31 cellular contexts compared by ENCODE assay signal in genomic region chr22:21701384-21701971, GRCh38. TPM values are rescaled to one million over a fixed set of nuclear protein-coding genes. Genes with fewer than 3 reads are reported as not detected.
A peak's percentile ranks its signal among the peaks of the same experiment; 100 is the strongest.
DNase-seq lines count a peak whose midpoint lies in the region; ATAC-seq, FAIRE-seq and TF ChIP-seq lines count a peak whose summit lies in the region.
"Had no signal": no experiment of that assay in that cellular context is flagged by ENCODE, and none has a peak within 500 bp of the region (broad histone marks: within the 10 kb centered on the region; RNA-seq: fewer than 3 reads in every experiment).

No MANE protein-coding gene starts in this region.

- peaks cover 0 to 4% (median 2%) of the 10 kb centered on the region in 4 donors for H3K4me1 Mint-ChIP-seq in CD4-positive, CD25-positive, alpha-beta regulatory T cell
- peaks cover 48% of the 10 kb centered on the region for H3K4me1 Mint-ChIP-seq in nephron progenitor cell
- H3K4me1 Mint-ChIP-seq in stimulated activated memory B cell treated with anti-CD40 and anti-IgM and Interleukin-4, amounts not matched to agents 10 μg/mL and 1 μg/mL and 100 μg/mL, for 72 hours, result no peaks in the 10 kb centered on the region
- H3K4me1 Mint-ChIP-seq: activated CD4-positive, alpha-beta memory T cell treated with anti-CD3 and anti-CD28 coated beads, Interleukin-2, amount 10 ng/mL, durations not matched to agents 7 days and 5 days; activated naive CD4-positive, alpha-beta T cell treated with anti-CD3 and anti-CD28 coated beads, Interleukin-2, amount 50 U/mL, for 24 hours had no signal

- H3K27me3 Mint-ChIP-seq in CD4-positive, CD25-positive, alpha-beta regulatory T cell, result no peaks in the 10 kb centered on the region
- H3K27me3 Mint-ChIP-seq in nephron progenitor cell (ENCODE audit: low read depth, poor library complexity), result no peaks in the 10 kb centered on the region
- no peaks in the 10 kb centered on the region for H3K27me3 Mint-ChIP-seq in stimulated activated memory B cell treated with anti-CD40 and anti-IgM and Interleukin-4, amounts not matched to agents 10 μg/mL and 1 μg/mL and 100 μg/mL, for 72 hours
- H3K27me3 Mint-ChIP-seq: activated CD4-positive, alpha-beta memory T cell treated with anti-CD3 and anti-CD28 coated beads, Interleukin-2, amount 10 ng/mL, durations not matched to agents 7 days and 5 days; activated naive CD4-positive, alpha-beta T cell treated with anti-CD3 and anti-CD28 coated beads, Interleukin-2, amount 50 U/mL, for 24 hours; naive B cell had no signal

- CTCF ChIA-PET in HEK293T (lab: Yijun Ruan, JAX), result no interaction called here

- no peaks in the 10 kb centered on the region for H3K27me3 ChIP-seq in CD4-positive, CD25-positive, alpha-beta regulatory T cell (ENCODE audit: control insufficient read depth, insufficient read depth, low read length)
- H3K27me3 ChIP-seq in bronchial epithelial cell (ENCODE audit: control insufficient read depth, insufficient read depth, low read length), result no peaks in the 10 kb centered on the region
- no peaks in the 10 kb centered on the region for H3K27me3 ChIP-seq in body of pancreas
- H3K27me3 ChIP-seq: ascending aorta, heart left ventricle, stomach had no signal

- FAIRE-seq in bronchial epithelial cell (lab: Jason Lieb, UNC), result peak; percentile 50
- FAIRE-seq in RCC 7860 (lab: Jason Lieb, UNC), result no peak
- FAIRE-seq: kidney, small intestine had no signal

- no peak overlapping the region for H3K4me3 ChIP-seq in CD4-positive, CD25-positive, alpha-beta regulatory T cell (ENCODE audit: low read depth, low read length)
- H3K4me3 ChIP-seq in bronchial epithelial cell (ENCODE audit: low read depth, low read length), result no peak overlapping the region
- H3K4me3 ChIP-seq in body of pancreas, result no peak overlapping the region
- H3K4me3 ChIP-seq: ascending aorta, heart left ventricle, stomach had no signal

- no peak overlapping the region for H3K4me3 Mint-ChIP-seq in CD4-positive, CD25-positive, alpha-beta regulatory T cell
- H3K4me3 Mint-ChIP-seq in nephron progenitor cell, result no peak overlapping the region
- no peak overlapping the region for H3K4me3 Mint-ChIP-seq in stimulated activated memory B cell treated with anti-CD40 and anti-IgM and Interleukin-4, amounts not matched to agents 10 μg/mL and 1 μg/mL and 100 μg/mL, for 72 hours
- H3K4me3 Mint-ChIP-seq: activated CD4-positive, alpha-beta memory T cell treated with anti-CD3 and anti-CD28 coated beads, Interleukin-2, amount 10 ng/mL, durations not matched to agents 7 days and 5 days; activated naive CD4-positive, alpha-beta T cell treated with anti-CD3 and anti-CD28 coated beads, Interleukin-2, amount 50 U/mL, for 24 hours; naive B cell had no signal

- DNase-seq in CD4-positive, CD25-positive, alpha-beta regulatory T cell, result no peak
- no peak for DNase-seq in HEK293T (ENCODE audit: extremely low spot score)
- DNase-seq in bronchial epithelial cell (ENCODE audit: low read depth), result no peak
- no peak for DNase-seq in nephron progenitor cell
- DNase-seq in RCC 7860 (ENCODE audit: low spot score), result no peak
- DNase-seq in NCI-H146 (lab: John Stamatoyannopoulos, UW), result no peak
- no peak for DNase-seq in body of pancreas
- DNase-seq: activated CD4-positive, alpha-beta memory T cell treated with anti-CD3 and anti-CD28 coated beads, Interleukin-2, amount 10 ng/mL, durations not matched to agents 7 days and 5 days; activated CD4-positive, CD25-positive, alpha-beta regulatory T cell treated with anti-CD3 and anti-CD28 coated beads, Interleukin-2, amount 50 U/mL, for 72 hours; activated CD8-positive, alpha-beta memory T cell treated with anti-CD3 and anti-CD28 coated beads, Interleukin-2, amount 50 U/mL, for 48 hours; AML-193; central memory CD4-positive, alpha-beta T cell; EL; GOT3; heart left ventricle; IMR-90; kidney; midbrain; naive B cell; NCI-H1694 treated with DMSO at 0.1 percent for 48 hours; NCI-H446; NCI-H774; SHP77; small intestine; stomach had no signal

- WGBS in body of pancreas, 2 donors, result 47 to 52% methylated on average over 7 of the region's 7 CpGs

- peak overlapping the region; percentile 22 to 45 (median 26) for H3K27ac Mint-ChIP-seq in CD4-positive, CD25-positive, alpha-beta regulatory T cell
- peak overlapping the region; percentile 53 for H3K27ac Mint-ChIP-seq in nephron progenitor cell
- H3K27ac Mint-ChIP-seq in stimulated activated memory B cell treated with anti-CD40 and anti-IgM and Interleukin-4, amounts not matched to agents 10 μg/mL and 1 μg/mL and 100 μg/mL, for 72 hours, result no peak overlapping the region
- H3K27ac Mint-ChIP-seq: activated CD4-positive, alpha-beta memory T cell treated with anti-CD3 and anti-CD28 coated beads, Interleukin-2, amount 10 ng/mL, durations not matched to agents 7 days and 5 days; activated T-helper 2 cell treated with anti-CD3 and anti-CD28 coated beads, Interferon-gamma antibody, Interleukin-2, Interleukin-4, amounts not matched to agents 10 μg/mL and 5 μg/mL and 100 μg/mL, durations not matched to agents 14 hours and 24 hours and 36 hours had no signal

- TF ChIP-seq CTCF in bronchial epithelial cell (IDR thresholded peaks at IDR 0.05; ENCODE audit: insufficient read depth, low read length, severe bottlenecking) (no peak), nephron progenitor cell (IDR thresholded peaks at IDR 0.05) (no peak), body of pancreas (IDR thresholded peaks at IDR 0.05) (no peak)

- peaks cover 10% of the 10 kb centered on the region for H3K36me3 Mint-ChIP-seq in CD4-positive, CD25-positive, alpha-beta regulatory T cell
- H3K36me3 Mint-ChIP-seq in nephron progenitor cell (ENCODE audit: low read depth), result peaks cover 46% of the 10 kb centered on the region
- H3K36me3 Mint-ChIP-seq in stimulated activated memory B cell treated with anti-CD40 and anti-IgM and Interleukin-4, amounts not matched to agents 10 μg/mL and 1 μg/mL and 100 μg/mL, for 72 hours, result peaks cover 17% of the 10 kb centered on the region
- H3K36me3 Mint-ChIP-seq: activated naive CD4-positive, alpha-beta T cell treated with anti-CD3 and anti-CD28 coated beads, Interleukin-2, amount 50 U/mL, for 24 hours had no signal

- ATAC-seq in CD4-positive, CD25-positive, alpha-beta regulatory T cell (ENCODE audit: low read depth in 2 of 2), result no peak
- no peak for ATAC-seq in stimulated activated memory B cell treated with anti-CD40 and anti-IgM and Interleukin-4, amounts not matched to agents 10 μg/mL and 1 μg/mL and 100 μg/mL, for 72 hours
- ATAC-seq in body of pancreas, result no peak
- ATAC-seq: esophagus mucosa, heart left ventricle, Panc1 had no signal

- no peaks in the 10 kb centered on the region for H3K9me3 Mint-ChIP-seq in CD4-positive, CD25-positive, alpha-beta regulatory T cell
- no peaks in the 10 kb centered on the region for H3K9me3 Mint-ChIP-seq in nephron progenitor cell
- no peaks in the 10 kb centered on the region for H3K9me3 Mint-ChIP-seq in stimulated activated memory B cell treated with anti-CD40 and anti-IgM and Interleukin-4, amounts not matched to agents 10 μg/mL and 1 μg/mL and 100 μg/mL, for 72 hours
- H3K9me3 Mint-ChIP-seq: activated CD4-positive, alpha-beta memory T cell treated with anti-CD3 and anti-CD28 coated beads, Interleukin-2, amount 10 ng/mL, durations not matched to agents 7 days and 5 days; activated naive CD4-positive, alpha-beta T cell treated with anti-CD3 and anti-CD28 coated beads, Interleukin-2, amount 50 U/mL, for 24 hours; activated T-helper 2 cell treated with anti-CD3 and anti-CD28 coated beads, Interferon-gamma antibody, Interleukin-2, Interleukin-4, amounts not matched to agents 10 μg/mL and 5 μg/mL and 100 μg/mL, durations not matched to agents 14 hours and 24 hours and 36 hours; naive B cell had no signal

- POLR2A ChIA-PET in HEK293T (lab: Yijun Ruan, JAX), result no interaction called here

- peaks cover 19% of the 10 kb centered on the region for H3K36me3 ChIP-seq in CD4-positive, CD25-positive, alpha-beta regulatory T cell (ENCODE audit: control insufficient read depth, insufficient read depth, low read length)
- H3K36me3 ChIP-seq in bronchial epithelial cell (ENCODE audit: control insufficient read depth, insufficient read depth, low read length) (peaks cover 7% of the 10 kb centered on the region), body of pancreas (replicated peaks in 1 of 2; ENCODE audit: insufficient read depth in 1 of 2, low read depth in 2 of 2) (peaks cover 0 to 9% of the 10 kb centered on the region in 2 donors)

- intact Hi-C loops in body of pancreas (cut with DNase I), result no loop called here

- no peaks in the 10 kb centered on the region for H3K9me3 ChIP-seq in CD4-positive, CD25-positive, alpha-beta regulatory T cell (ENCODE audit: control insufficient read depth in 2 of 2, low read length in 2 of 2)
- H3K9me3 ChIP-seq in body of pancreas, result no peaks in the 10 kb centered on the region
- H3K9me3 ChIP-seq: ascending aorta, heart left ventricle, stomach had no signal

- no peaks in the 10 kb centered on the region for H3K4me1 ChIP-seq in CD4-positive, CD25-positive, alpha-beta regulatory T cell (ENCODE audit: control insufficient read depth, insufficient read depth, low read length, poor library complexity, severe bottlenecking)
- peaks cover 19% of the 10 kb centered on the region for H3K4me1 ChIP-seq in body of pancreas

- no peak for TF ChIP-seq POLR2A in body of pancreas (IDR thresholded peaks at IDR 0.05)

- no peak overlapping the region for H3K27ac ChIP-seq in CD4-positive, CD25-positive, alpha-beta regulatory T cell (ENCODE audit: insufficient read depth, low read length, poor library complexity, severe bottlenecking)
- peak overlapping the region in 1 of 4 donors; percentile 17 for H3K27ac ChIP-seq in body of pancreas
- H3K27ac ChIP-seq: ascending aorta, heart left ventricle, stomach had no signal

TF ChIP-seq in HEK293T, 16 proteins besides CTCF, POLR2A, EP300 and RAD21 (continues in another document):
- TF ChIP-seq ZNF384 (IDR thresholded peaks at IDR 0.05) (no peak), FOXA1 (IDR thresholded peaks at IDR 0.05) (no peak)

RNA-seq across cellular contexts. Expression of gene YPEL1, which starts 34.1 kb away (rescaled TPM):
- total RNA-seq in CD4-positive, CD25-positive, alpha-beta regulatory T cell, result 8.9 TPM
- polyA plus RNA-seq in CD4-positive, CD25-positive, alpha-beta regulatory T cell, result 10 to 100 TPM in 2 of 4 donors, 1 to 10 TPM in 2; 5.4 to 20.1 (median 11.3) TPM
- total RNA-seq in bronchial epithelial cell (0.13 and 0.26 TPM in 2 replicates), body of pancreas (1 to 10 TPM; 1.6 to 4.4 TPM)

RNA-seq across cellular contexts. Expression of gene PPIL2, which starts 35.7 kb away (rescaled TPM):
- total RNA-seq in CD4-positive, CD25-positive, alpha-beta regulatory T cell, result 83.0 TPM
- polyA plus RNA-seq in CD4-positive, CD25-positive, alpha-beta regulatory T cell, result 10 to 100 TPM; 24.3 to 29.3 (median 27.0) TPM
- total RNA-seq in bronchial epithelial cell, result 30.0 and 32.6 TPM in 2 replicates
- 10 to 100 TPM; 44.9 to 94.9 TPM for total RNA-seq in body of pancreas

RNA-seq across cellular contexts. Expression of gene SDF2L1, which starts 59.4 kb away (rescaled TPM):
- total RNA-seq in CD4-positive, CD25-positive, alpha-beta regulatory T cell, result 29.9 TPM
- 10 to 100 TPM; 65.4 to 89.3 (median 75.5) TPM for polyA plus RNA-seq in CD4-positive, CD25-positive, alpha-beta regulatory T cell
- total RNA-seq in bronchial epithelial cell, result 33.0 and 67.9 TPM in 2 replicates
- total RNA-seq in body of pancreas, result 100 to 1,000 TPM in 1 of 2 donors, 10 to 100 TPM in 1; 47.5 to 115 TPM
